1 cellular context compared by ENCODE assay signal in genomic region chr6:27795697-27796494, GRCh38.
TF ChIP-seq lines count a peak whose summit lies in the region.

No MANE protein-coding gene starts in this region.

TF ChIP-seq in HepG2, 621 proteins besides CTCF, POLR2A, EP300 and RAD21 (continued from another document and continues in another):
- peak; percentile 50 for TF ChIP-seq PAXIP1 (CRISPR knock-in tag; conservative IDR thresholded peaks at IDR 0.05)
- no peak for TF ChIP-seq RNF219 (CRISPR knock-in tag; IDR thresholded peaks at IDR 0.05)
- peak; percentile 91 for TF ChIP-seq ZMYM2 (CRISPR knock-in tag; IDR thresholded peaks at IDR 0.05)
- no peak for TF ChIP-seq ZNF776 (CRISPR knock-in tag; IDR thresholded peaks at IDR 0.05)
- TF ChIP-seq TEAD2 (CRISPR knock-in tag; IDR thresholded peaks at IDR 0.05): no peak
- peak; percentile 77 for TF ChIP-seq FOXA3 (CRISPR knock-in tag; IDR thresholded peaks at IDR 0.05)
- TF ChIP-seq ZNF562 (CRISPR knock-in tag; IDR thresholded peaks at IDR 0.05; ENCODE audit: borderline replicate concordance): no peak
- TF ChIP-seq HNRNPH1 (optimal IDR thresholded peaks at IDR 0.05; ENCODE audit: low read depth, low read length): no peak
- TF ChIP-seq ARID5B (CRISPR knock-in tag; IDR thresholded peaks at IDR 0.05): peak; percentile 79
- peak; percentile 49; the same call in 1 of the 2 replicates for TF ChIP-seq NR2F6 (IDR thresholded peaks at IDR 0.05)
- peak; percentile 39; the same call in 1 of the 2 replicates for TF ChIP-seq NR2F6 (CRISPR knock-in tag; IDR thresholded peaks at IDR 0.05)
- no peak for TF ChIP-seq ZNF225 (CRISPR knock-in tag; IDR thresholded peaks at IDR 0.05)
- TF ChIP-seq SIN3B (IDR thresholded peaks at IDR 0.05; ENCODE audit: low read length): peak; percentile 67; the same call in 1 of the 2 replicates
- no peak for TF ChIP-seq ZNF674 (CRISPR knock-in tag; IDR thresholded peaks at IDR 0.05; ENCODE audit: low read depth)
- 0 out of 2 replicates have a peak, but pooled peaks have one; percentile 61 for TF ChIP-seq NR2F2 (IDR thresholded peaks at IDR 0.05; ENCODE audit: borderline replicate concordance, low read depth)
- TF ChIP-seq GFI1 (CRISPR knock-in tag; IDR thresholded peaks at IDR 0.05; ENCODE audit: borderline replicate concordance): 0 out of 2 replicates have a peak, but pooled peaks have one; percentile 28
- TF ChIP-seq HDAC1 (CRISPR knock-in tag; IDR thresholded peaks at IDR 0.05): 0 out of 2 replicates have a peak, but pooled peaks have one; percentile 45
- no peak for TF ChIP-seq ZNF260 (CRISPR knock-in tag; IDR thresholded peaks at IDR 0.05; ENCODE audit: borderline replicate concordance, low read depth)
- TF ChIP-seq ZNF580 (CRISPR knock-in tag; IDR thresholded peaks at IDR 0.05; ENCODE audit: borderline replicate concordance, low read depth): peak; percentile 72; the same call in 1 of the 2 replicates
- TF ChIP-seq CBFB (CRISPR knock-in tag; IDR thresholded peaks at IDR 0.05): no peak
- no peak for TF ChIP-seq TOPORS (CRISPR knock-in tag; IDR thresholded peaks at IDR 0.05)
- TF ChIP-seq ZFP36L1 (CRISPR knock-in tag; IDR thresholded peaks at IDR 0.05): peak; percentile 53; the same call in 1 of the 2 replicates
- 0 out of 2 replicates have a peak, but pooled peaks have one; percentile 34 for TF ChIP-seq ZNF317 (CRISPR knock-in tag; IDR thresholded peaks at IDR 0.05)
- no peak for TF ChIP-seq ZNF326 (CRISPR knock-in tag; IDR thresholded peaks at IDR 0.05; ENCODE audit: borderline replicate concordance)
- TF ChIP-seq SCMH1 (CRISPR knock-in tag; IDR thresholded peaks at IDR 0.05; ENCODE audit: borderline replicate concordance): no peak
- TF ChIP-seq DMAP1 (CRISPR knock-in tag; IDR thresholded peaks at IDR 0.05): no peak
- no peak for TF ChIP-seq CEBPB (IDR thresholded peaks at IDR 0.05; ENCODE audit: borderline replicate concordance, low read depth, low read length)
- TF ChIP-seq ZNF644 (CRISPR knock-in tag; IDR thresholded peaks at IDR 0.05; ENCODE audit: low read depth): peak; percentile 44; the same call in 1 of the 2 replicates
- TF ChIP-seq ZNF800 (CRISPR knock-in tag; IDR thresholded peaks at IDR 0.05): 0 out of 2 replicates have a peak, but pooled peaks have one; percentile 27
- peak; percentile 21; the same call in 1 of the 2 replicates for TF ChIP-seq SP5 (CRISPR knock-in tag; IDR thresholded peaks at IDR 0.05; ENCODE audit: borderline replicate concordance, low read depth)
- TF ChIP-seq ZNF24 (IDR thresholded peaks at IDR 0.05): peak; percentile 98
- TF ChIP-seq ZZZ3 (CRISPR knock-in tag; IDR thresholded peaks at IDR 0.05; ENCODE audit: borderline replicate concordance): no peak
- peak; percentile 69; the same call in 1 of the 2 replicates for TF ChIP-seq PPARG (CRISPR knock-in tag; conservative IDR thresholded peaks at IDR 0.05)
- TF ChIP-seq ZUFSP (CRISPR knock-in tag; IDR thresholded peaks at IDR 0.05; ENCODE audit: borderline replicate concordance): no peak
- TF ChIP-seq ATF7-NPFF (CRISPR knock-in tag; IDR thresholded peaks at IDR 0.05; ENCODE audit: low read depth): 0 out of 2 replicates have a peak, but pooled peaks have one; percentile 34
- peak; percentile 28; the same call in 1 of the 2 replicates for TF ChIP-seq ZBED4 (CRISPR knock-in tag; IDR thresholded peaks at IDR 0.05; ENCODE audit: borderline replicate concordance)
- TF ChIP-seq THAP7 (CRISPR knock-in tag; IDR thresholded peaks at IDR 0.05): no peak
- no peak for TF ChIP-seq SIN3A (IDR thresholded peaks at IDR 0.05; ENCODE audit: borderline replicate concordance, low read depth, low read length)
- no peak for TF ChIP-seq ZNF510 (CRISPR knock-in tag; IDR thresholded peaks at IDR 0.05; ENCODE audit: low read depth)
- peak; percentile 47 for TF ChIP-seq CREM (IDR thresholded peaks at IDR 0.05)
- no peak for TF ChIP-seq CREM (CRISPR knock-in tag; IDR thresholded peaks at IDR 0.05)
- TF ChIP-seq ZNF274 (CRISPR knock-in tag; IDR thresholded peaks at IDR 0.05): no peak
- no peak for TF ChIP-seq PHF20 (CRISPR knock-in tag; IDR thresholded peaks at IDR 0.05)
- TF ChIP-seq MED1 (CRISPR knock-in tag; IDR thresholded peaks at IDR 0.05): peak; percentile 63
